Comparison of ENCODE assay signal across 17 cellular contexts in genomic region chr17:72404872-72405271, GRCh38.
DNase-seq lines count a peak whose midpoint lies in the region; ATAC-seq and TF ChIP-seq lines count a peak whose summit lies in the region.
"Had no signal": no experiment of that assay in that cellular context is flagged by ENCODE, and none has a peak within 500 bp of the region (broad histone marks: within the 10 kb centered on the region; RNA-seq: fewer than 3 reads in every experiment).

No MANE protein-coding gene starts in this region.

- H4K20me1 ChIP-seq in hepatocyte (ENCODE audit: insufficient read depth, poor library complexity, severe bottlenecking), result no peaks in the 10 kb centered on the region

- no peaks in the 10 kb centered on the region for H3K36me3 ChIP-seq in adipocyte (ENCODE audit: control insufficient read depth, insufficient read depth, low read length, severe bottlenecking)
- no peaks in the 10 kb centered on the region for H3K36me3 ChIP-seq in hepatocyte (replicated peaks; ENCODE audit: insufficient read depth, low read depth)
- H3K36me3 ChIP-seq in CD4-positive, alpha-beta memory T cell (ENCODE audit: insufficient read depth, low read length), result no peaks in the 10 kb centered on the region
- H3K36me3 ChIP-seq: heart right ventricle had no signal

- DNase-seq in NCI-H2227 (lab: John Stamatoyannopoulos, UW; ENCODE audit: unreplicated experiment) (peak; percentile 9), NCI-H2227 treated with DMSO at 0.1 percent for 48 hours (lab: John Stamatoyannopoulos, UW) (no peak), adipocyte (ENCODE audit: low read depth) (peak; percentile 44), hepatocyte (ENCODE audit: low spot score) (no peak), HK-2 (ENCODE audit: unreplicated experiment) (no peak), NCI-H187 (lab: John Stamatoyannopoulos, UW) (no peak)
- no peak for DNase-seq in CD4-positive, alpha-beta memory T cell
- DNase-seq: activated naive CD4-positive, alpha-beta T cell treated with Interleukin-2 at 50 U/mL for 16 hours; heart right ventricle; naive B cell; NCI-H1105 treated with DMSO at 0.1 percent for 48 hours; NCI-H446 treated with DMSO at 0.1 percent for 48 hours; stimulated activated CD4-positive, alpha-beta T cell treated with anti-CD3 and anti-CD28 coated beads, Interleukin-2, amount 100 ng/mL, for 24 hours had no signal

- peaks cover 1 to 4% of the 10 kb centered on the region in 2 donors for H3K27me3 Mint-ChIP-seq in CD4-positive, alpha-beta memory T cell
- H3K27me3 Mint-ChIP-seq: central memory CD8-positive, alpha-beta T cell; naive B cell had no signal

- intact Hi-C loops in CD4-positive, alpha-beta memory T cell (cut with micrococcal nuclease), result no loop called here

- 51% methylated on average over 4 of the region's 4 CpGs for WGBS in hepatocyte (ENCODE audit: low lambda C conversion rate, missing lambda C conversion rate)

- no peaks in the 10 kb centered on the region for H3K4me1 Mint-ChIP-seq in CD4-positive, alpha-beta memory T cell
- H3K4me1 Mint-ChIP-seq: central memory CD8-positive, alpha-beta T cell; naive B cell had no signal

- H3K9me3 Mint-ChIP-seq in CD4-positive, alpha-beta memory T cell, result peaks cover 0 to 8% (median 0%) of the 10 kb centered on the region in 8 donors

- CTCF ChIA-PET in CD4-positive, alpha-beta memory T cell (lab: Charles Lee; ENCODE audit: partially characterized antibody), result no interaction called here

- POLR2A ChIA-PET in CD4-positive, alpha-beta memory T cell (lab: Charles Lee; ENCODE audit: partially characterized antibody), result no interaction called here

- H3K4me3 ChIP-seq in adipocyte (ENCODE audit: low read length) (no peak overlapping the region), hepatocyte (no peak overlapping the region)
- H3K4me3 ChIP-seq in CD4-positive, alpha-beta memory T cell (ENCODE audit: low read length in 2 of 2), result no peak overlapping the region
- H3K4me3 ChIP-seq: heart right ventricle, tibial nerve had no signal

- no peak overlapping the region for H3K9ac ChIP-seq in adipocyte (ENCODE audit: low read length)

- no peak for TF ChIP-seq CTCF in hepatocyte (IDR thresholded peaks at IDR 0.05; ENCODE audit: poor library complexity)

- H2AFZ ChIP-seq in hepatocyte, result no peak overlapping the region

- peak overlapping the region; percentile 90 for H3K27ac ChIP-seq in hepatocyte
- no peak overlapping the region for H3K27ac ChIP-seq in CD4-positive, alpha-beta memory T cell (ENCODE audit: low read depth, low read length)
- H3K27ac ChIP-seq: 22Rv1, heart right ventricle, tibial nerve had no signal

- peaks cover 20% of the 10 kb centered on the region for H3K4me1 ChIP-seq in adipocyte (ENCODE audit: control insufficient read depth, insufficient read depth, low read length)
- H3K4me1 ChIP-seq in hepatocyte (ENCODE audit: insufficient read depth), result peaks cover 64% of the 10 kb centered on the region
- no peaks in the 10 kb centered on the region for H3K4me1 ChIP-seq in CD4-positive, alpha-beta memory T cell (ENCODE audit: insufficient read depth, low read length)

- H3K4me3 Mint-ChIP-seq in CD4-positive, alpha-beta memory T cell, result no peak overlapping the region
- H3K4me3 Mint-ChIP-seq: central memory CD8-positive, alpha-beta T cell; naive B cell had no signal

- H3K27ac Mint-ChIP-seq in CD4-positive, alpha-beta memory T cell, result no peak overlapping the region

- no peaks in the 10 kb centered on the region for H3K36me3 Mint-ChIP-seq in CD4-positive, alpha-beta memory T cell
- H3K36me3 Mint-ChIP-seq: naive B cell had no signal

- H3K4me2 ChIP-seq in hepatocyte, result no peak overlapping the region

- H3K9me3 ChIP-seq in adipocyte (ENCODE audit: control insufficient read depth, low read length), result no peaks in the 10 kb centered on the region
- no peaks in the 10 kb centered on the region for H3K9me3 ChIP-seq in hepatocyte (ENCODE audit: low read depth)
- H3K9me3 ChIP-seq in CD4-positive, alpha-beta memory T cell (ENCODE audit: control insufficient read depth in 1 of 2, low read length in 2 of 2), result no peaks in the 10 kb centered on the region
- H3K9me3 ChIP-seq: tibial nerve had no signal

- H3K27me3 ChIP-seq in adipocyte (replicated peaks; ENCODE audit: control insufficient read depth, insufficient read depth, low read length) (no peaks in the 10 kb centered on the region), hepatocyte (no peaks in the 10 kb centered on the region)
- no peaks in the 10 kb centered on the region for H3K27me3 ChIP-seq in CD4-positive, alpha-beta memory T cell (ENCODE audit: insufficient read depth, low read length)
- H3K27me3 ChIP-seq: tibial nerve had no signal

- H3K79me2 ChIP-seq in hepatocyte, result peaks cover 10% of the 10 kb centered on the region

- ATAC-seq in GM19351 (IDR thresholded peaks at IDR 0.05; ENCODE audit: unreplicated experiment), result no peak
- ATAC-seq: heart right ventricle had no signal

- no peaks in the 10 kb centered on the region for H3K9me2 ChIP-seq in hepatocyte (replicated peaks; ENCODE audit: insufficient read depth)

Comparison
In these comparisons a context has a peak if more than half of its experiments do, and no peak if none do; other contexts are left out.
1. DNase-seq: peak in NCI-H2227 (single experiment) and adipocyte (single experiment); none in NCI-H2227 treated with DMSO at 0.1 percent for 48 hours (single experiment), hepatocyte (single experiment), HK-2 (single experiment), CD4-positive, alpha-beta memory T cell (0 of 5) and NCI-H187 (0 of 2).